22 cellular contexts compared by ENCODE assay signal in genomic region chr10:6267941-6268340, GRCh38.
DNase-seq lines count a peak whose midpoint lies in the region; ATAC-seq and TF ChIP-seq lines count a peak whose summit lies in the region.
"Had no signal": no experiment of that assay in that cellular context is flagged by ENCODE, and none has a peak within 500 bp of the region (broad histone marks: within the 10 kb centered on the region; RNA-seq: fewer than 3 reads in every experiment).

No MANE protein-coding gene starts in this region.

- intact Hi-C loops in stomach (cut with DNase I; ENCODE audit: low total_unique reads), result no loop called here

- peak overlapping the region in 4 of 5 donors; percentile 40 to 83 (median 65) for H3K27ac ChIP-seq in stomach
- H3K27ac ChIP-seq: breast epithelium, gastrocnemius medialis, neural progenitor cell, testis, WERI-Rb-1 had no signal

- TF ChIP-seq POLR2A in stomach (IDR thresholded peaks at IDR 0.05), result no peak

- H3K4me1 Mint-ChIP-seq in activated CD8-positive, alpha-beta T cell treated with anti-CD3 and anti-CD28 coated beads, Interleukin-2, amount 10 ng/mL, durations not matched to agents 7 days and 5 days (ENCODE audit: low read depth), result peaks cover 65% of the 10 kb centered on the region

- TF ChIP-seq EP300 in stomach (IDR thresholded peaks at IDR 0.05), result no peak

- no peaks in the 10 kb centered on the region for H3K9me3 ChIP-seq in stomach
- H3K9me3 ChIP-seq: breast epithelium, gastrocnemius medialis, MG63, testis had no signal

- peaks cover 15 to 17% of the 10 kb centered on the region in 2 donors for H3K36me3 Mint-ChIP-seq in activated naive CD4-positive, alpha-beta T cell treated with anti-CD3 and anti-CD28 coated beads, Interleukin-2, amount 50 U/mL, for 72 hours
- peaks cover 35% of the 10 kb centered on the region for H3K36me3 Mint-ChIP-seq in activated CD8-positive, alpha-beta T cell treated with anti-CD3 and anti-CD28 coated beads, Interleukin-2, amount 10 ng/mL, durations not matched to agents 7 days and 5 days (ENCODE audit: low read depth)
- H3K36me3 Mint-ChIP-seq: activated naive CD4-positive, alpha-beta T cell treated with anti-CD3 and anti-CD28 coated beads, Interleukin-2, amount 50 U/mL, for 24 hours had no signal

- WGBS in stomach, 5 donors, result 29 to 50% (median 30%) methylated on average over 5 to 6 of the region's 6 CpGs

- no peaks in the 10 kb centered on the region for H3K27me3 Mint-ChIP-seq in activated CD8-positive, alpha-beta T cell treated with anti-CD3 and anti-CD28 coated beads, Interleukin-2, amount 10 ng/mL, durations not matched to agents 7 days and 5 days (ENCODE audit: low read depth)
- H3K27me3 Mint-ChIP-seq: activated naive CD4-positive, alpha-beta T cell treated with anti-CD3 and anti-CD28 coated beads, Interleukin-2, amount 50 U/mL, for 24 hours; IgD-negative memory B cell had no signal

- no peak for TF ChIP-seq CTCF in stomach (IDR thresholded peaks at IDR 0.05)

- H3K36me3 ChIP-seq in stomach, result no peaks in the 10 kb centered on the region
- H3K36me3 ChIP-seq: breast epithelium, gastrocnemius medialis, MG63, neural progenitor cell, WERI-Rb-1 had no signal

- H3K4me3 ChIP-seq in stomach, result no peak overlapping the region
- H3K4me3 ChIP-seq: breast epithelium, gastrocnemius medialis, MG63, neural progenitor cell, testis had no signal

- no peaks in the 10 kb centered on the region for H3K27me3 ChIP-seq in stomach
- H3K27me3 ChIP-seq: breast epithelium, gastrocnemius medialis, MG63, neural progenitor cell, testis had no signal

- POLR2A ChIA-PET in activated CD8-positive, alpha-beta T cell treated with anti-CD3 and anti-CD28 coated beads, Interleukin-2, amount 10 ng/mL, durations not matched to agents 7 days and 5 days (lab: Charles Lee), result interaction anchor here (1.2 kb wide), 1 partner anchor 80 kb away, joined by 4 read pairs; no protein-coding TSS in a partner anchor

- ATAC-seq in activated naive CD4-positive, alpha-beta T cell treated with anti-CD3 and anti-CD28 coated beads, Interleukin-2, amount 50 U/mL, for 72 hours, result no peak
- no peak for ATAC-seq in activated CD8-positive, alpha-beta T cell treated with anti-CD3 and anti-CD28 coated beads, Interleukin-2, amount 10 ng/mL, durations not matched to agents 7 days and 5 days
- ATAC-seq: esophagus mucosa, gastrocnemius medialis had no signal

- no peak for DNase-seq in activated naive CD4-positive, alpha-beta T cell treated with anti-CD3 and anti-CD28 coated beads, Interleukin-2, amount 50 U/mL, for 72 hours (ENCODE audit: low spot score in 2 of 2)
- DNase-seq in activated naive CD4-positive, alpha-beta T cell (lab: John Stamatoyannopoulos, UW), result no peak
- no peak for DNase-seq in activated CD8-positive, alpha-beta T cell treated with anti-CD3 and anti-CD28 coated beads, Interleukin-2, amount 10 ng/mL, durations not matched to agents 7 days and 5 days
- DNase-seq in left kidney (ENCODE audit: low read depth, low spot score), result peak; percentile 73
- peak; percentile 48 for DNase-seq in stomach
- no peak for DNase-seq in RKO (ENCODE audit: low spot score)
- DNase-seq in ecto neural progenitor cell (ENCODE audit: low spot score), result no peak
- DNase-seq in NCI-H774 (lab: John Stamatoyannopoulos, UW), result no peak
- DNase-seq: DND-41, MG63, NCI-H1436 treated with DMSO at 0.1 percent for 48 hours, NCI-H748 treated with DMSO at 0.1 percent for 48 hours, SHP77, WERI-Rb-1 had no signal

- H3K4me3 Mint-ChIP-seq in activated CD8-positive, alpha-beta T cell treated with anti-CD3 and anti-CD28 coated beads, Interleukin-2, amount 10 ng/mL, durations not matched to agents 7 days and 5 days, result peak overlapping the region; percentile 16
- H3K4me3 Mint-ChIP-seq: activated naive CD4-positive, alpha-beta T cell treated with anti-CD3 and anti-CD28 coated beads, Interleukin-2, amount 50 U/mL, for 24 hours; neural progenitor cell had no signal

- peaks cover 9 to 11% of the 10 kb centered on the region in 2 donors for H3K9me3 Mint-ChIP-seq in activated naive CD4-positive, alpha-beta T cell treated with anti-CD3 and anti-CD28 coated beads, Interleukin-2, amount 50 U/mL, for 72 hours
- H3K9me3 Mint-ChIP-seq in activated CD8-positive, alpha-beta T cell treated with anti-CD3 and anti-CD28 coated beads, Interleukin-2, amount 10 ng/mL, durations not matched to agents 7 days and 5 days (ENCODE audit: insufficient read depth), result no peaks in the 10 kb centered on the region
- H3K9me3 Mint-ChIP-seq: activated naive CD4-positive, alpha-beta T cell treated with anti-CD3 and anti-CD28 coated beads, Interleukin-2, amount 50 U/mL, for 24 hours; dendritic cell treated with granulocyte-macrophage colony-stimulating factor and Interleukin-4, amounts not matched to agents 40 ng/mL and 50 ng/mL, for 4 days; IgD-negative memory B cell; neural progenitor cell had no signal

- H3K27ac Mint-ChIP-seq in activated naive CD4-positive, alpha-beta T cell treated with anti-CD3 and anti-CD28 coated beads, Interleukin-2, amount 50 U/mL, for 72 hours, result peak overlapping the region; percentile 44 to 87
- H3K27ac Mint-ChIP-seq in activated CD8-positive, alpha-beta T cell treated with anti-CD3 and anti-CD28 coated beads, Interleukin-2, amount 10 ng/mL, durations not matched to agents 7 days and 5 days, result peak overlapping the region; percentile 85
- H3K27ac Mint-ChIP-seq: activated naive CD4-positive, alpha-beta T cell treated with anti-CD3 and anti-CD28 coated beads, Interleukin-2, amount 50 U/mL, for 24 hours; neural progenitor cell had no signal

- CTCF ChIA-PET in activated CD8-positive, alpha-beta T cell treated with anti-CD3 and anti-CD28 coated beads, Interleukin-2, amount 10 ng/mL, durations not matched to agents 7 days and 5 days (lab: Charles Lee), result interaction anchor here (1.7 to 2.0 kb wide), 2 partner anchors 81 to 134 kb away, joined by 4 to 9 read pairs; no protein-coding TSS in a partner anchor

- H3K4me1 ChIP-seq in stomach, result peaks cover 11 to 46% (median 21%) of the 10 kb centered on the region in 4 donors
- H3K4me1 ChIP-seq: breast epithelium, gastrocnemius medialis, neural progenitor cell, testis had no signal

Comparison
In these comparisons a context has a peak if more than half of its experiments do, and no peak if none do; other contexts are left out.
1. DNase-seq: peak in left kidney (single experiment) and stomach (single experiment); none in activated naive CD4-positive, alpha-beta T cell treated with anti-CD3 and anti-CD28 coated beads, Interleukin-2, amount 50 U/mL, for 72 hours (0 of 2), activated naive CD4-positive, alpha-beta T cell (0 of 4), activated CD8-positive, alpha-beta T cell treated with anti-CD3 and anti-CD28 coated beads, Interleukin-2, amount 10 ng/mL, durations not matched to agents 7 days and 5 days (single experiment), RKO (single experiment), ecto neural progenitor cell (single experiment) and NCI-H774 (single experiment).